ENCODE assay signal across 20 cellular contexts in the genomic region with DNA sequence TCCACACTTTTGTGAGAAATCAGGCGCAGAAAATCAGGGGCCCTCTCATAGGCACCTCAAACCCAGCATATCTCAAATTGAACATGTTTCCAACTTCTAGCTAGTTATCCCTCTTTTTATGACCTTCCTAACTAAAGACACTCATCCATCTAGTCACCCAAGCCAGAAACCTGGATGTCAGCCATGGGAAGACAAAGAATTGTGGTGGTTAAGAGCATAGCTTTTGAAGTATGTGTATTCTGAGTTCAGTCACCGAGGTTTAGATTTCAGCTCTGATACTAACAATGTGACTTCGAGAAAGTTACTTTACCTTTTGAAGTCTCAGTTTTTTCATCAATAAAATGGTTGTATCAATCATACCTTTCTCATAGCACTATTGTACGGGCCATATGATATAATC.
DNase-seq lines count a peak whose midpoint lies in the region; ATAC-seq, FAIRE-seq and TF ChIP-seq lines count a peak whose summit lies in the region.
"Had no signal": no experiment of that assay in that cellular context is flagged by ENCODE, and none has a peak within 500 bp of the region (broad histone marks: within the 10 kb centered on the region; RNA-seq: fewer than 3 reads in every experiment).

No MANE protein-coding gene starts in this region.

- ATAC-seq in HG02623 (IDR thresholded peaks at IDR 0.05; ENCODE audit: unreplicated experiment): no peak
- ATAC-seq: left ventricle myocardium superior; stimulated activated memory B cell treated with anti-CD40 and anti-IgM and Interleukin-4, amounts not matched to agents 10 μg/mL and 1 μg/mL and 100 μg/mL, for 72 hours had no signal

- H3K27ac Mint-ChIP-seq in astrocyte (ENCODE audit: unreplicated experiment): no peak overlapping the region
- H3K27ac Mint-ChIP-seq: nephron; stimulated activated memory B cell treated with anti-CD40 and anti-IgM and Interleukin-4, amounts not matched to agents 10 μg/mL and 1 μg/mL and 100 μg/mL, for 72 hours had no signal

- TF ChIP-seq CTCF in astrocyte (IDR thresholded peaks at IDR 0.05; ENCODE audit: insufficient read depth, low read depth, low read length): no peak
- TF ChIP-seq CTCF in kidney epithelial cell (IDR thresholded peaks at IDR 0.05; ENCODE audit: insufficient read depth, low read length, poor library complexity, severe bottlenecking): no peak

- no peaks in the 10 kb centered on the region for H3K27me3 ChIP-seq in astrocyte (ENCODE audit: insufficient read depth, low read length)
- no peaks in the 10 kb centered on the region for H3K27me3 ChIP-seq in kidney epithelial cell (ENCODE audit: control insufficient read depth, insufficient read depth, low read length)
- H3K27me3 ChIP-seq: right atrium auricular region had no signal

- peaks cover 3% of the 10 kb centered on the region for H3K4me1 Mint-ChIP-seq in astrocyte (ENCODE audit: low read depth, unreplicated experiment)
- H3K4me1 Mint-ChIP-seq: central memory CD8-positive, alpha-beta T cell; stimulated activated memory B cell treated with anti-CD40 and anti-IgM and Interleukin-4, amounts not matched to agents 10 μg/mL and 1 μg/mL and 100 μg/mL, for 72 hours had no signal

- no peaks in the 10 kb centered on the region for H3K36me3 ChIP-seq in astrocyte (ENCODE audit: insufficient read depth, low read length)
- no peaks in the 10 kb centered on the region for H3K36me3 ChIP-seq in kidney epithelial cell (ENCODE audit: control insufficient read depth, insufficient read depth, low read length)
- H3K36me3 ChIP-seq: right atrium auricular region, WERI-Rb-1 had no signal

- H3K9ac ChIP-seq in astrocyte (ENCODE audit: low read length): no peak overlapping the region

- H3K4me3 ChIP-seq in astrocyte (ENCODE audit: insufficient read depth, low read depth, low read length): no peak overlapping the region
- H3K4me3 ChIP-seq in kidney epithelial cell (ENCODE audit: low read depth, low read length): no peak overlapping the region
- H3K4me3 ChIP-seq: right atrium auricular region had no signal

- no peaks in the 10 kb centered on the region for H3K27me3 Mint-ChIP-seq in astrocyte (ENCODE audit: low read depth, unreplicated experiment)
- H3K27me3 Mint-ChIP-seq: central memory CD8-positive, alpha-beta T cell; stimulated activated memory B cell treated with anti-CD40 and anti-IgM and Interleukin-4, amounts not matched to agents 10 μg/mL and 1 μg/mL and 100 μg/mL, for 72 hours had no signal

- no peaks in the 10 kb centered on the region for H3K9me3 Mint-ChIP-seq in astrocyte (ENCODE audit: unreplicated experiment)
- H3K9me3 Mint-ChIP-seq: nephron had no signal

- H3K4me1 ChIP-seq in astrocyte (ENCODE audit: insufficient read depth, low read length): peaks cover 10% of the 10 kb centered on the region
- H3K4me1 ChIP-seq: right atrium auricular region had no signal

- H3K4me3 Mint-ChIP-seq in astrocyte (ENCODE audit: unreplicated experiment): no peak overlapping the region
- H3K4me3 Mint-ChIP-seq: central memory CD8-positive, alpha-beta T cell; nephron; stimulated activated memory B cell treated with anti-CD40 and anti-IgM and Interleukin-4, amounts not matched to agents 10 μg/mL and 1 μg/mL and 100 μg/mL, for 72 hours had no signal

- H3K9me3 ChIP-seq in astrocyte (ENCODE audit: insufficient read depth, low read depth, low read length): no peaks in the 10 kb centered on the region
- H3K9me3 ChIP-seq: right atrium auricular region had no signal

- H3K4me2 ChIP-seq in astrocyte (ENCODE audit: low read length): peak overlapping the region; percentile 33

- no peaks in the 10 kb centered on the region for H3K79me2 ChIP-seq in astrocyte (ENCODE audit: insufficient read depth, low read length)

- H3K36me3 Mint-ChIP-seq in astrocyte (ENCODE audit: low read depth, unreplicated experiment): no peaks in the 10 kb centered on the region
- H3K36me3 Mint-ChIP-seq: stimulated activated memory B cell treated with anti-CD40 and anti-IgM and Interleukin-4, amounts not matched to agents 10 μg/mL and 1 μg/mL and 100 μg/mL, for 72 hours had no signal

- peak overlapping the region; percentile 10 for H3K27ac ChIP-seq in astrocyte (ENCODE audit: low read depth, low read length)
- H3K27ac ChIP-seq: right atrium auricular region, WERI-Rb-1 had no signal

- no peak overlapping the region for H2AFZ ChIP-seq in astrocyte (ENCODE audit: low read depth, low read length)

- peak; percentile 74 for FAIRE-seq in astrocyte (lab: Jason Lieb, UNC)

- DNase-seq in DMS79 (lab: John Stamatoyannopoulos, UW) (peak; percentile 84), LHCN-M2 (ENCODE audit: low read depth) (peak; percentile 47), astrocyte (ENCODE audit: low read depth) (peak; percentile 90), kidney epithelial cell (ENCODE audit: low read depth) (peak; percentile 26), NCI-H526 treated with DMSO at 0.1 percent for 48 hours (lab: John Stamatoyannopoulos, UW) (no peak)
- no peak for DNase-seq in activated naive CD4-positive, alpha-beta T cell treated with Interleukin-2 at 50 U/mL for 16 hours
- no peak for DNase-seq in stimulated activated naive CD4-positive, alpha-beta T cell (lab: John Stamatoyannopoulos, UW)
- DNase-seq: activated CD8-positive, alpha-beta memory T cell treated with anti-CD3 and anti-CD28 coated beads for 24 hours; activated gamma-delta T cell; GF-D8; KBM-7; left ventricle myocardium superior; NCI-H1436 treated with DMSO at 0.1 percent for 48 hours; stimulated activated CD4-positive, alpha-beta T cell treated with anti-CD3 and anti-CD28 coated beads, Interleukin-4, amount 100 ng/mL, for 4 hours; WERI-Rb-1 had no signal

- H4K20me1 ChIP-seq in astrocyte (ENCODE audit: insufficient read depth, low read length): no peaks in the 10 kb centered on the region

Comparison
In these comparisons a context has a peak if more than half of its experiments do, and no peak if none do; other contexts are left out.
1. DNase-seq: peak in DMS79 (single experiment), LHCN-M2 (single experiment), astrocyte (single experiment) and kidney epithelial cell (single experiment); none in activated naive CD4-positive, alpha-beta T cell treated with Interleukin-2 at 50 U/mL for 16 hours (single experiment), NCI-H526 treated with DMSO at 0.1 percent for 48 hours (single experiment) and stimulated activated naive CD4-positive, alpha-beta T cell (0 of 6).